ENCODE assay signal across 20 cellular contexts in the genomic region with DNA sequence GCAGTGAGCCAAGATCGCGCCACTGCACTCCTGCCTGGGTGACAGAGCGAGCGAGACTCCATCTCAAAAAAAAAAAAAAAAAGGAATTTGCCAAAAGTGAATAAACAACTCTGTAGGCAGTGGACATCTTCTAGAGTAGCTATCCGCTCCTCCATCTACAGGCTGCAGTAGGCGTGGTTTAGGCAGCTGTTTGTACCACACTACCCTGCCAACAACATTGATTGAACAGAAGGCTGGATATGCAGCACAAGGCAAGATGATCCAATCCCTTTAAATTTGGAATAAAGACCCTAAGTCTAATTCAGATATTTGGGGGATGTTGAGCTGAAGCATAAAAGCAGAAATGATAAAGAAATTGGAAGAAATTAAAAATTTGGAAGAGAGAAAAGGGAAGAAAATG.
"Had no signal": no experiment of that assay in that cellular context is flagged by ENCODE, and none has a peak within 500 bp of the region (broad histone marks: within the 10 kb centered on the region; RNA-seq: fewer than 3 reads in every experiment).

No MANE protein-coding gene starts in this region.

- ATAC-seq: activated T-cell treated with anti-CD3 and anti-CD28 coated beads, Interleukin-2, amount 50 U/mL, for 72 hours; gastroesophageal sphincter; natural killer cell treated with Interleukin-12 subunit alpha and Interleukin-12 subunit beta and Interleukin-15 and Interleukin-18, amount 100 ng/mL, for 72 hours had no signal

- H3K9me3 ChIP-seq: gastroesophageal sphincter, neutrophil, tibial nerve had no signal

- H3K4me1 Mint-ChIP-seq: immature natural killer cell had no signal

- H3K36me3 Mint-ChIP-seq: immature natural killer cell had no signal

- H3K4me3 Mint-ChIP-seq: activated T-cell treated with anti-CD3 and anti-CD28 coated beads, Interleukin-2, amount 50 U/mL, for 72 hours; immature natural killer cell; natural killer cell treated with Interleukin-12 subunit alpha and Interleukin-12 subunit beta and Interleukin-15 and Interleukin-18, amount 100 ng/mL, for 72 hours had no signal

- H3K9ac ChIP-seq: parathyroid adenoma had no signal

- H3K79me2 ChIP-seq: parathyroid adenoma had no signal

- H2AFZ ChIP-seq: parathyroid adenoma had no signal

- H3K27ac Mint-ChIP-seq: activated T-cell treated with anti-CD3 and anti-CD28 coated beads, Interleukin-2, amount 50 U/mL, for 72 hours; immature natural killer cell; natural killer cell treated with Interleukin-12 subunit alpha and Interleukin-12 subunit beta and Interleukin-15 and Interleukin-18, amount 100 ng/mL, for 72 hours had no signal

- H3K4me1 ChIP-seq: parathyroid adenoma had no signal

- H3K4me3 ChIP-seq: gastroesophageal sphincter, tibial nerve had no signal

- H3K36me3 ChIP-seq: gastroesophageal sphincter, neutrophil, tibial nerve had no signal

- H3K27ac ChIP-seq: neutrophil, parathyroid adenoma, tibial nerve, VCaP had no signal

- DNase-seq: activated CD4-positive, alpha-beta T cell treated with anti-CD3 and anti-CD28 coated beads, Interleukin-2, amount 50 U/mL, for 1 hour; activated CD4-positive, CD25-positive, alpha-beta regulatory T cell treated with anti-CD3 and anti-CD28 coated beads, Interleukin-2, amount 50 U/mL, for 72 hours; activated CD8-positive, alpha-beta memory T cell treated with anti-CD3 and anti-CD28 coated beads for 24 hours; activated CD8-positive, alpha-beta memory T cell treated with anti-CD3 and anti-CD28 coated beads, Interleukin-2, amount 50 U/mL, for 48 hours; activated effector memory CD4-positive, alpha-beta T cell treated with anti-CD3 and anti-CD28 coated beads, Interleukin-2, amount 50 U/mL, for 16 hours; activated naive CD4-positive, alpha-beta T cell treated with anti-CD3 and anti-CD28 coated beads, Interleukin-2, amount 50 U/mL, for 16 hours; activated T-cell treated with anti-CD3 and anti-CD28 coated beads, Interleukin-2, amount 50 U/mL, for 72 hours; aorta; cortex of kidney; immature natural killer cell; kidney glomerular epithelial cell; stimulated activated CD8-positive, alpha-beta memory T cell treated with anti-CD3 and anti-CD28 coated beads, Interleukin-4, amount 100 ng/mL, for 48 hours; stimulated activated naive CD4-positive, alpha-beta T cell treated with Interleukin-2 at 50 U/mL for 16 hours; T-helper 2 cell had no signal

- H3K27me3 ChIP-seq: gastroesophageal sphincter, neutrophil, tibial nerve had no signal
